ENCODE assay signal across 24 cellular contexts in genomic region chr13:69040898-69041297, GRCh38.
"Had no signal": no experiment of that assay in that cellular context is flagged by ENCODE, and none has a peak within 500 bp of the region (broad histone marks: within the 10 kb centered on the region; RNA-seq: fewer than 3 reads in every experiment).

No MANE protein-coding gene starts in this region.

- H3K36me3 ChIP-seq: stomach, suprapubic skin, thoracic aorta, thyroid gland, tibial artery, tibial nerve, transverse colon, upper lobe of left lung, upper lobe of right lung, uterus, vagina had no signal

- H3K27ac ChIP-seq: stomach, suprapubic skin, testis, thoracic aorta, thyroid gland, tibial artery, tibial nerve, transverse colon, upper lobe of left lung, upper lobe of right lung, uterus, vagina had no signal

- H3K9me3 ChIP-seq: testis, thoracic aorta, thyroid gland, tibial artery, tibial nerve, transverse colon, upper lobe of left lung, upper lobe of right lung, vagina had no signal

- H3K27me3 ChIP-seq: stomach, suprapubic skin, testis, thyroid gland, tibial artery, tibial nerve, transverse colon, upper lobe of left lung, upper lobe of right lung, uterus, vagina had no signal

- H3K4me3 ChIP-seq: stomach, suprapubic skin, testis, thoracic aorta, thyroid gland, tibial artery, tibial nerve, transverse colon, upper lobe of left lung, upper lobe of right lung, uterus, vagina had no signal

- H3K4me1 ChIP-seq: stomach, suprapubic skin, testis, thyroid gland, tibial artery, tibial nerve, transverse colon, upper lobe of left lung, upper lobe of right lung, uterus, vagina had no signal

- DNase-seq: stimulated activated CD4-positive, alpha-beta T cell treated with anti-CD3 and anti-CD28 coated beads, Interleukin-2, amount 100 ng/mL, for 48 hours; stimulated activated CD4-positive, alpha-beta T cell treated with anti-CD3 and anti-CD28 coated beads, Interleukin-4, amount 100 ng/mL, for 1 hour; stimulated activated CD4-positive, alpha-beta T cell treated with anti-CD3 and anti-CD28 coated beads, Interleukin-4, amount 100 ng/mL, for 24 hours; stimulated activated CD4-positive, alpha-beta T cell treated with anti-CD3 and anti-CD28 coated beads, Interleukin-4, amount 100 ng/mL, for 4 hours; stimulated activated CD8-positive, alpha-beta memory T cell treated with anti-CD3 and anti-CD28 coated beads, Interleukin-4, amount 100 ng/mL, for 48 hours; stimulated activated naive B cell treated with anti-CD40 and anti-IgM and Interleukin-4, amounts not matched to agents 10 μg/mL and 1 μg/mL and 100 μg/mL, for 72 hours; stimulated activated naive CD4-positive, alpha-beta T cell; stimulated activated naive CD4-positive, alpha-beta T cell treated with Interleukin-2 at 50 U/mL for 16 hours; stimulated activated naive CD8-positive, alpha-beta T cell treated with anti-CD3 and anti-CD28 coated beads, Interleukin-15, amount 100 ng/mL, for 72 hours; stimulated activated naive CD8-positive, alpha-beta T cell treated with anti-CD3 and anti-CD28 coated beads, Interleukin-15, Interleukin-2, amounts not matched to agents 100 U/mL and 50 U/mL, for 24 hours; stomach; substantia nigra; testis; thyroid gland; tibial artery; transverse colon; trophoblast cell; upper lobe of left lung; upper lobe of right lung; uterus had no signal
